Comparison of ENCODE assay signal across 8 cellular contexts in the genomic region with DNA sequence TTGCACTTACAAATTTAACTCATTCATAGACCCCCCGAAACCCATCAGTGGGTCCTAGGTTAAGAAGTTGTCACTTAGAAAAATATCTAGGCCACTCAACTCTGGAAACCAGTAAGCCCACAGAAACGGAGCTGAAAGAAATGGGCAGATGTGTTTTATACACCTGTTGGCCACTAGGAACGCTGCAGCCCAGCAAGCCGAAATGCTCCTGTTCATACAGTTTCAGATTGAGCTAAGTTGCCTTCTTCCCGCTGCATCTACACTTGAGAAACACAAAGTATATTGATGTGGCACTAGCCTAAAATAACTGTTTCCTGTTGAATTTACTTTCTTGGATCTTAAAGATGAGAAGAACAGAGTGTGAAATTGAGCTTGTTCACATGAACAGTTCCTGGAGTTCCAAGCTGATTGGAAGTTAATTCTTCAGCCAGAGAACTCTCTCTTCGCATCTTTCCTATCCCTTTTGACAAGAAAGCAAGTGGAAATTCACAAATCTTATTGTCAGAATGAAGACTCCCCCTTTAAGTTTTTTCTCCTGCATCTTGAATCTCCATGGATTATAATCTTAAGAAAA.
A peak's percentile ranks its signal among the peaks of the same experiment; 100 is the strongest.
DNase-seq lines count a peak whose midpoint lies in the region; TF ChIP-seq lines count a peak whose summit lies in the region.

No MANE protein-coding gene starts in this region.

- CTCF ChIA-PET in A673 (lab: Charles Lee) (interaction anchor here (0.6 to 1.3 kb wide), 6 partner anchors 36 to 341 kb away, joined by 3 to 14 read pairs (median 3); a partner anchor contains a TSS), HEK293T (lab: Yijun Ruan, JAX) (interaction anchor here (0.5 to 1.6 kb wide), 29 partner anchors 8 to 1905 kb away, joined by 3 to 21 read pairs (median 4); no protein-coding TSS in a partner anchor)

- no peaks in the 10 kb centered on the region for H3K4me1 ChIP-seq in A673 (ENCODE audit: insufficient read depth, low read length, poor library complexity, severe bottlenecking)

- DNase-seq in A673 (ENCODE audit: low spot score) (peak; percentile 41), GM06990 (ENCODE audit: extremely low read depth, insufficient read length) (no peak), HEK293T (ENCODE audit: extremely low spot score) (peak; percentile 70), NCI-H526 treated with DMSO at 0.1 percent for 48 hours (lab: John Stamatoyannopoulos, UW) (peak; percentile 21), astrocyte of the spinal cord (ENCODE audit: low read depth, low spot score) (peak; percentile 32), islet precursor cell (peak; percentile 52), stromal cell of bone marrow (ENCODE audit: low read depth) (peak; percentile 13), foreskin melanocyte (no peak)

- TF ChIP-seq CTCF in A673 (conservative IDR thresholded peaks at IDR 0.05; ENCODE audit: low read depth, low read length) (peak; percentile 81), GM06990 (IDR thresholded peaks at IDR 0.05; ENCODE audit: insufficient read depth, low read length, poor library complexity, severe bottlenecking) (peak; percentile 85), astrocyte of the spinal cord (IDR thresholded peaks at IDR 0.05; ENCODE audit: low read depth, low read length) (peak; percentile 79)

- H3K36me3 ChIP-seq in A673 (ENCODE audit: insufficient read depth, low read length, poor library complexity, severe bottlenecking) (no peaks in the 10 kb centered on the region), GM06990 (ENCODE audit: control insufficient read depth, insufficient read depth, low read length) (no peaks in the 10 kb centered on the region)

- H3K27ac ChIP-seq in A673 (ENCODE audit: low read depth, low read length, poor library complexity, severe bottlenecking): no peak overlapping the region

- H3K27me3 ChIP-seq in A673 (replicated peaks; ENCODE audit: insufficient read depth, low read depth, low read length, poor library complexity) (no peaks in the 10 kb centered on the region), GM06990 (replicated peaks; ENCODE audit: control insufficient read depth, insufficient read depth, low read length) (no peaks in the 10 kb centered on the region)

- BruUV-seq in A673 (replicated peaks; lab: Mats Ljungman, UMichigan): no TSS peak

- POLR2A ChIA-PET in A673 (lab: Charles Lee; ENCODE audit: low non-redundant PET) (no interaction called here), HEK293T (lab: Yijun Ruan, JAX) (no interaction called here)

- in situ Hi-C loops in astrocyte of the spinal cord (cut with HindIII; ENCODE audit: low sequenced_read_pairs): no loop called here

- intact Hi-C loops in A673 (cut with micrococcal nuclease; ENCODE audit: unreplicated experiment): loop anchor here (5.0 kb wide), 1 partner anchor 341 kb away; no protein-coding TSS in a partner anchor

- no peaks in the 10 kb centered on the region for H3K9me3 ChIP-seq in A673 (ENCODE audit: low read depth, low read length, poor library complexity, severe bottlenecking)

- H3K4me3 ChIP-seq in A673 (ENCODE audit: low read depth, low read length, poor library complexity, severe bottlenecking) (no peak overlapping the region), GM06990 (replicated peaks; ENCODE audit: low read depth, low read length) (no peak overlapping the region), astrocyte of the spinal cord (ENCODE audit: low read depth, low read length) (no peak overlapping the region)

TF ChIP-seq in HEK293T, 16 proteins besides CTCF, POLR2A, EP300 and RAD21:
- TF ChIP-seq NFRKB (IDR thresholded peaks at IDR 0.05) (no peak), SUZ12 (IDR thresholded peaks at IDR 0.05) (no peak), FOXK2 (IDR thresholded peaks at IDR 0.05) (no peak), FOXA1 (IDR thresholded peaks at IDR 0.05) (no peak), ZNF384 (IDR thresholded peaks at IDR 0.05) (no peak), ARNT (IDR thresholded peaks at IDR 0.05) (no peak), CTBP1 (IDR thresholded peaks at IDR 0.05; ENCODE audit: borderline replicate concordance) (no peak), LEF1 (IDR thresholded peaks at IDR 0.05; ENCODE audit: borderline replicate concordance) (no peak), SP1 (IDR thresholded peaks at IDR 0.05) (no peak), ELF4 (IDR thresholded peaks at IDR 0.05) (no peak), TARDBP (IDR thresholded peaks at IDR 0.05) (no peak), HDGF (IDR thresholded peaks at IDR 0.05; ENCODE audit: borderline replicate concordance) (no peak), BHLHE40 (IDR thresholded peaks at IDR 0.05; ENCODE audit: borderline replicate concordance) (no peak), L3MBTL2 (conservative IDR thresholded peaks at IDR 0.05) (no peak), FOXM1 (IDR thresholded peaks at IDR 0.05; ENCODE audit: borderline replicate concordance) (no peak)
- TF ChIP-seq, protein P1, sequence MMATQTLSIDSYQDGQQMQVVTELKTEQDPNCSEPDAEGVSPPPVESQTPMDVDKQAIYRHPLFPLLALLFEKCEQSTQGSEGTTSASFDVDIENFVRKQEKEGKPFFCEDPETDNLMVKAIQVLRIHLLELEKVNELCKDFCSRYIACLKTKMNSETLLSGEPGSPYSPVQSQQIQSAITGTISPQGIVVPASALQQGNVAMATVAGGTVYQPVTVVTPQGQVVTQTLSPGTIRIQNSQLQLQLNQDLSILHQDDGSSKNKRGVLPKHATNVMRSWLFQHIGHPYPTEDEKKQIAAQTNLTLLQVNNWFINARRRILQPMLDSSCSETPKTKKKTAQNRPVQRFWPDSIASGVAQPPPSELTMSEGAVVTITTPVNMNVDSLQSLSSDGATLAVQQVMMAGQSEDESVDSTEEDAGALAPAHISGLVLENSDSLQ (IDR thresholded peaks at IDR 0.05): no peak

Comparison
In these comparisons a context has a peak if more than half of its experiments do, and no peak if none do; other contexts are left out.
1. DNase-seq: peak in A673 (single experiment), HEK293T (single experiment), NCI-H526 treated with DMSO at 0.1 percent for 48 hours (single experiment), astrocyte of the spinal cord (single experiment), islet precursor cell (single experiment) and stromal cell of bone marrow (single experiment); none in GM06990 (single experiment) and foreskin melanocyte (single experiment).
2. Peak in every context shown above with its lines, with median percentiles within 50 percentile points of each other: CTCF ChIP-seq.